ENCODE assay signal across 20 cellular contexts in genomic region chr3:133693821-133694220, GRCh38. TPM values are rescaled to one million over a fixed set of nuclear protein-coding genes. Genes with fewer than 3 reads are reported as not detected.
A peak's percentile ranks its signal among the peaks of the same experiment; 100 is the strongest.
DNase-seq lines count a peak whose midpoint lies in the region; ATAC-seq, FAIRE-seq and TF ChIP-seq lines count a peak whose summit lies in the region.
"Had no signal": no experiment of that assay in that cellular context is flagged by ENCODE, and none has a peak within 500 bp of the region (broad histone marks: within the 10 kb centered on the region; RNA-seq: fewer than 3 reads in every experiment).

No MANE protein-coding gene starts in this region.

- H3K27ac Mint-ChIP-seq in GM23338: no peak overlapping the region
- no peak overlapping the region for H3K27ac Mint-ChIP-seq in immature natural killer cell
- H3K27ac Mint-ChIP-seq in activated CD4-positive, alpha-beta memory T cell treated with anti-CD3 and anti-CD28 coated beads, Interleukin-2, amount 10 ng/mL, durations not matched to agents 7 days and 5 days: no peak overlapping the region
- H3K27ac Mint-ChIP-seq: B cell; CD8-positive, alpha-beta T cell had no signal

- 0 out of 3 replicates have a peak, but pooled peaks have one; percentile 25 for ATAC-seq in GM23338
- ATAC-seq: CD8-positive, alpha-beta T cell; GM12878 had no signal

- H4K20me1 ChIP-seq in GM23338 (replicated peaks; ENCODE audit: insufficient read depth) (no peaks in the 10 kb centered on the region), PC-9 (ENCODE audit: insufficient read depth) (no peaks in the 10 kb centered on the region)
- H4K20me1 ChIP-seq: BLaER1 treated with 17β-estradiol and CSF1 and Interleukin-3, amounts not matched to agents 10 nM and 100 nM had no signal

- H3K4me3 ChIP-seq in GM23338: no peak overlapping the region
- H3K4me3 ChIP-seq in PC-9: no peak overlapping the region
- H3K4me3 ChIP-seq: BLaER1 treated with 17β-estradiol and CSF1 and Interleukin-3, amounts not matched to agents 10 nM and 100 nM; GM12878; HAP-1 had no signal

- H3K4me1 ChIP-seq in GM23338 (ENCODE audit: insufficient read depth) (no peaks in the 10 kb centered on the region), PC-9 (replicated peaks; ENCODE audit: insufficient read depth) (no peaks in the 10 kb centered on the region)
- H3K4me1 ChIP-seq: BLaER1 treated with 17β-estradiol and CSF1 and Interleukin-3, amounts not matched to agents 10 nM and 100 nM; HAP-1 had no signal

- no peaks in the 10 kb centered on the region for H3K36me3 ChIP-seq in GM23338 (ENCODE audit: insufficient read depth)
- H3K36me3 ChIP-seq in PC-9 (ENCODE audit: low read depth): no peaks in the 10 kb centered on the region
- H3K36me3 ChIP-seq: BLaER1 treated with 17β-estradiol and CSF1 and Interleukin-3, amounts not matched to agents 10 nM and 100 nM; HAP-1 had no signal

- H3K79me2 ChIP-seq in GM23338 (replicated peaks; ENCODE audit: insufficient read depth) (no peaks in the 10 kb centered on the region), PC-9 (ENCODE audit: low read depth) (no peaks in the 10 kb centered on the region)

- intact Hi-C loops in PC-9 (cut with micrococcal nuclease; ENCODE audit: unreplicated experiment): no loop called here

- H3K4me1 Mint-ChIP-seq in GM23338 (no peaks in the 10 kb centered on the region), immature natural killer cell (no peaks in the 10 kb centered on the region)
- no peaks in the 10 kb centered on the region for H3K4me1 Mint-ChIP-seq in activated CD4-positive, alpha-beta memory T cell treated with anti-CD3 and anti-CD28 coated beads, Interleukin-2, amount 10 ng/mL, durations not matched to agents 7 days and 5 days
- H3K4me1 Mint-ChIP-seq: B cell had no signal

- H2AFZ ChIP-seq in GM23338: no peak overlapping the region
- no peak overlapping the region for H2AFZ ChIP-seq in PC-9

- no peaks in the 10 kb centered on the region for H3K9me3 ChIP-seq in PC-9 (ENCODE audit: insufficient read depth, low read depth)
- H3K9me3 ChIP-seq: HAP-1 had no signal

- H3K4me3 Mint-ChIP-seq in GM23338 (no peak overlapping the region), immature natural killer cell (no peak overlapping the region)
- H3K4me3 Mint-ChIP-seq in activated CD4-positive, alpha-beta memory T cell treated with anti-CD3 and anti-CD28 coated beads, Interleukin-2, amount 10 ng/mL, durations not matched to agents 7 days and 5 days: no peak overlapping the region
- H3K4me3 Mint-ChIP-seq: B cell; CD8-positive, alpha-beta T cell had no signal

- H3K27me3 ChIP-seq in GM23338 (ENCODE audit: insufficient read depth) (no peaks in the 10 kb centered on the region), PC-9 (ENCODE audit: insufficient read depth, low read depth) (no peaks in the 10 kb centered on the region)
- H3K27me3 ChIP-seq: BLaER1 treated with 17β-estradiol and CSF1 and Interleukin-3, amounts not matched to agents 10 nM and 100 nM had no signal

- no peaks in the 10 kb centered on the region for H3K36me3 Mint-ChIP-seq in GM23338 (ENCODE audit: low read depth)
- peaks cover 0 to 4% (median 0%) of the 10 kb centered on the region in 3 donors for H3K36me3 Mint-ChIP-seq in immature natural killer cell
- H3K36me3 Mint-ChIP-seq in activated CD4-positive, alpha-beta memory T cell treated with anti-CD3 and anti-CD28 coated beads, Interleukin-2, amount 10 ng/mL, durations not matched to agents 7 days and 5 days (ENCODE audit: low read depth): no peaks in the 10 kb centered on the region
- H3K36me3 Mint-ChIP-seq: CD8-positive, alpha-beta T cell had no signal

- CTCF ChIA-PET in PC-9 (lab: Charles Lee): no interaction called here
- CTCF ChIA-PET in activated CD4-positive, alpha-beta memory T cell treated with anti-CD3 and anti-CD28 coated beads, Interleukin-2, amount 10 ng/mL, durations not matched to agents 7 days and 5 days (lab: Charles Lee): no interaction called here

- H3K27me3 Mint-ChIP-seq in GM23338 (ENCODE audit: insufficient read depth, low read depth, poor library complexity): peaks cover 6% of the 10 kb centered on the region
- peaks cover 0 to 2% (median 0%) of the 10 kb centered on the region in 3 donors for H3K27me3 Mint-ChIP-seq in immature natural killer cell (ENCODE audit: low read depth in 3 of 3)
- H3K27me3 Mint-ChIP-seq in activated CD4-positive, alpha-beta memory T cell treated with anti-CD3 and anti-CD28 coated beads, Interleukin-2, amount 10 ng/mL, durations not matched to agents 7 days and 5 days: no peaks in the 10 kb centered on the region

- H3K9me3 Mint-ChIP-seq in GM23338: peaks cover 6% of the 10 kb centered on the region; the same call in 2 of the 3 replicates
- peaks cover 0 to 2% (median 0%) of the 10 kb centered on the region in 6 donors for H3K9me3 Mint-ChIP-seq in immature natural killer cell
- no peaks in the 10 kb centered on the region for H3K9me3 Mint-ChIP-seq in activated CD4-positive, alpha-beta memory T cell treated with anti-CD3 and anti-CD28 coated beads, Interleukin-2, amount 10 ng/mL, durations not matched to agents 7 days and 5 days
- H3K9me3 Mint-ChIP-seq: CD8-positive, alpha-beta T cell had no signal

- H3K27ac ChIP-seq in GM23338 (ENCODE audit: low read depth) (no peak overlapping the region), PC-9 (no peak overlapping the region)
- H3K27ac ChIP-seq: BLaER1 treated with 17β-estradiol and CSF1 and Interleukin-3, amounts not matched to agents 10 nM and 100 nM; HL-60 had no signal

- H3F3A ChIP-seq in GM23338 (replicated peaks; ENCODE audit: low read depth) (no peaks in the 10 kb centered on the region), PC-9 (ENCODE audit: insufficient read depth, low read depth) (no peaks in the 10 kb centered on the region)

- no TSS peak for BruUV-seq in PC-9 (replicated peaks; lab: Mats Ljungman, UMichigan)

- peak; percentile 13 for FAIRE-seq in urothelium cell line (lab: Jason Lieb, UNC)
- FAIRE-seq: GM12878 had no signal

- H3K4me2 ChIP-seq in GM23338: no peak overlapping the region
- no peak overlapping the region for H3K4me2 ChIP-seq in PC-9
- H3K4me2 ChIP-seq: BLaER1 treated with 17β-estradiol and CSF1 and Interleukin-3, amounts not matched to agents 10 nM and 100 nM had no signal

- POLR2A ChIA-PET in PC-9 (lab: Charles Lee; ENCODE audit: unreplicated experiment): no interaction called here
- POLR2A ChIA-PET in activated CD4-positive, alpha-beta memory T cell treated with anti-CD3 and anti-CD28 coated beads, Interleukin-2, amount 10 ng/mL, durations not matched to agents 7 days and 5 days (lab: Charles Lee): no interaction called here

- H3K9me2 ChIP-seq in GM23338 (ENCODE audit: insufficient read depth) (0 out of 2 replicates have a peak, but pooled peaks cover 3% of the 10 kb centered on the region), PC-9 (ENCODE audit: insufficient read depth) (0 out of 2 replicates have a peak, but pooled peaks cover 3% of the 10 kb centered on the region)

- TF ChIP-seq CTCF in GM23338 (conservative IDR thresholded peaks at IDR 0.05; ENCODE audit: low read depth in 2 of 2) (no peak), PC-9 (conservative IDR thresholded peaks at IDR 0.05) (no peak)

- DNase-seq in GM23338 (ENCODE audit: low spot score) (no peak), PC-9 (peak; percentile 33 to 39), islet precursor cell (peak; percentile 39), urothelium cell line (ENCODE audit: low spot score) (no peak), immature natural killer cell (no peak)
- no peak for DNase-seq in activated CD4-positive, alpha-beta memory T cell treated with anti-CD3 and anti-CD28 coated beads, Interleukin-2, amount 10 ng/mL, durations not matched to agents 7 days and 5 days
- DNase-seq: Calu3; CD8-positive, alpha-beta T cell; DMS 273 treated with DMSO at 0.1 percent for 48 hours; DMS53; DND-41; EL; IMR-90 had no signal

TF ChIP-seq in GM23338, 12 proteins besides CTCF, POLR2A, EP300 and RAD21 (continues in another document):
- no peak for TF ChIP-seq ETS1 (IDR thresholded peaks at IDR 0.05)
- TF ChIP-seq JUNB (IDR thresholded peaks at IDR 0.05; ENCODE audit: unreplicated experiment): no peak

RNA-seq across cellular contexts. Expression of gene TOPBP1, which starts 32.1 kb away (rescaled TPM):
- 42.2 and 65.4 TPM in 2 replicates for total RNA-seq in GM23338 (2014; rRNA removed; shearing (Covaris generic))
- polyA plus RNA-seq in GM23338 (2016; fragmentation: Nextera tagmentation; extraction: Ambion mirVana) (13.8 and 15.8 TPM in 2 replicates), immature natural killer cell (10 to 100 TPM in 2 of 3 donors, 1 to 10 TPM in 1; 5.2 to 16.3 (median 12.2) TPM)
- total RNA-seq in PC-9 (2021): 42.2 and 52.2 TPM in 2 replicates
- 10 to 100 TPM; 76.9 to 82.4 TPM for total RNA-seq in activated CD4-positive, alpha-beta memory T cell treated with anti-CD3 and anti-CD28 coated beads, Interleukin-2, amount 10 ng/mL, durations not matched to agents 7 days and 5 days

RNA-seq across cellular contexts. Expression of gene TF, which starts 52.4 kb away (rescaled TPM):
- 0.76 and 2.9 TPM in 2 replicates for total RNA-seq in GM23338 (2014; rRNA removed; shearing (Covaris generic))
- polyA plus RNA-seq in GM23338 (2016; fragmentation: Nextera tagmentation; extraction: Ambion mirVana) (0.03 and 0.16 TPM in 2 replicates), immature natural killer cell (not detected)
- total RNA-seq in PC-9 (2021): 0.18 and 0.24 TPM in 2 replicates
- 1 to 10 TPM in 1 of 2 experiments, under 1 TPM in 1; 0.15 to 1.2 TPM for total RNA-seq in activated CD4-positive, alpha-beta memory T cell treated with anti-CD3 and anti-CD28 coated beads, Interleukin-2, amount 10 ng/mL, durations not matched to agents 7 days and 5 days
- total RNA-seq: G401, H4, IMR-90 had no signal

Comparison
In these comparisons a context has a peak if more than half of its experiments do, and no peak if none do; other contexts are left out.
1. DNase-seq: peak in PC-9 (2 of 2) and islet precursor cell (single experiment); none in GM23338 (single experiment), urothelium cell line (single experiment), immature natural killer cell (0 of 3) and activated CD4-positive, alpha-beta memory T cell treated with anti-CD3 and anti-CD28 coated beads, Interleukin-2, amount 10 ng/mL, durations not matched to agents 7 days and 5 days (single experiment).